ENCODE assay signal across 9 cellular contexts in the genomic region with DNA sequence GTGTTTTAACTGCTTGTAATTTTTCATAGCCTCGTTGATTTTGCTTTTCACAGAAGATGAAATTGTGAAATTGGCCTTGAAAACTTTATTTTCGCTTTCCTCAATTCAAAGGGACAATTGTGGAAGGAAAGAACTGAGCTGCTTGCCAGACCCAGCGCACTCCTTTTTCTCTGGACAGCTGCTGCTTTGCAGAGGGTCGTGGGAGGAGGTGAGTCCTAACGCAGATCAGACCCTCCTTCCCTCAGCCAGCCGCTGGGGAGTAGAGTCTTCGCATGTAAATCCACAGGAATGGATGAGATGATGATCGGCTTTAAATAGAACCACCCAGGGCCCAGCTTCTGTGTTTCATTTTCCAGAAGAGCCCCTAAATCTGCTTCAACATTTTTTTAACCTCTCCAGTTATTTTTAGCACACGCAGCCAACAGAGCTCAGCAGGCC. TPM values are rescaled to one million over a fixed set of nuclear protein-coding genes. Genes with fewer than 3 reads are reported as not detected.
A peak's percentile ranks its signal among the peaks of the same experiment; 100 is the strongest.
DNase-seq lines count a peak whose midpoint lies in the region; ATAC-seq and TF ChIP-seq lines count a peak whose summit lies in the region.
"Had no signal": no experiment of that assay in that cellular context is flagged by ENCODE, and none has a peak within 500 bp of the region (broad histone marks: within the 10 kb centered on the region; RNA-seq: fewer than 3 reads in every experiment).

No MANE protein-coding gene starts in this region.

- H3F3A ChIP-seq in PC-9 (ENCODE audit: insufficient read depth, low read depth) = no peaks in the 10 kb centered on the region

- peak overlapping the region; percentile 77 to 78 for H3K4me3 Mint-ChIP-seq in CD14-positive monocyte

- CTCF ChIA-PET in PC-9 (lab: Charles Lee) = interaction anchor here (0.7 kb wide), 1 partner anchor 112 kb away, joined by 3 read pairs; no protein-coding TSS in a partner anchor

- H3K36me3 Mint-ChIP-seq in CD14-positive monocyte = no peaks in the 10 kb centered on the region

- no peaks in the 10 kb centered on the region for H3K36me3 ChIP-seq in SK-N-MC (ENCODE audit: insufficient read depth, low read length)
- H3K36me3 ChIP-seq in PC-9 (ENCODE audit: low read depth) = no peaks in the 10 kb centered on the region

- H2AFZ ChIP-seq in PC-9 = no peak overlapping the region

- no peaks in the 10 kb centered on the region for H3K27me3 ChIP-seq in PC-9 (ENCODE audit: insufficient read depth, low read depth)

- intact Hi-C loops in CD14-positive monocyte (cut with micrococcal nuclease) (no loop called here), PC-9 (cut with micrococcal nuclease; ENCODE audit: unreplicated experiment) (loop anchor here (5.0 kb wide), 1 partner anchor 51 kb away; no protein-coding TSS in a partner anchor)

- H3K27ac Mint-ChIP-seq in CD14-positive monocyte = peak overlapping the region in 3 of 7 donors; percentile 51 to 84 (median 81)

- no peaks in the 10 kb centered on the region for H4K20me1 ChIP-seq in PC-9 (ENCODE audit: insufficient read depth)

- TF ChIP-seq CTCF in CD14-positive monocyte (IDR thresholded peaks at IDR 0.05) = no peak
- no peak for TF ChIP-seq CTCF in fibroblast of villous mesenchyme (IDR thresholded peaks at IDR 0.05; ENCODE audit: insufficient read depth, low read depth, low read length)
- TF ChIP-seq CTCF in PC-9 (conservative IDR thresholded peaks at IDR 0.05) = no peak

- no peaks in the 10 kb centered on the region for H3K79me2 ChIP-seq in PC-9 (ENCODE audit: low read depth)

- H3K9ac ChIP-seq in SK-N-MC (ENCODE audit: insufficient read length) = no peak overlapping the region

- H3K9me3 ChIP-seq in SK-N-MC (ENCODE audit: low read depth, low read length) (no peaks in the 10 kb centered on the region), PC-9 (ENCODE audit: insufficient read depth, low read depth) (no peaks in the 10 kb centered on the region)

- no peak for ATAC-seq in GM19351 (IDR thresholded peaks at IDR 0.05; ENCODE audit: unreplicated experiment)

- no peak overlapping the region for H3K4me2 ChIP-seq in PC-9

- H3K4me1 ChIP-seq in PC-9 (replicated peaks; ENCODE audit: insufficient read depth) = no peaks in the 10 kb centered on the region

- peaks cover 0 to 5% (median 0%) of the 10 kb centered on the region in 3 donors for H3K27me3 Mint-ChIP-seq in CD14-positive monocyte (ENCODE audit: low read depth in 3 of 3)

- H3K9me2 ChIP-seq in PC-9 (ENCODE audit: insufficient read depth) = no peaks in the 10 kb centered on the region

- POLR2A ChIA-PET in PC-9 (lab: Charles Lee; ENCODE audit: unreplicated experiment) = no interaction called here

- no TSS peak for BruUV-seq in PC-9 (replicated peaks; lab: Mats Ljungman, UMichigan)

- H3K9me3 Mint-ChIP-seq in CD14-positive monocyte = peaks cover 4 to 10% (median 6%) of the 10 kb centered on the region in 7 donors

- peaks cover 23% of the 10 kb centered on the region for H3K4me1 Mint-ChIP-seq in CD14-positive monocyte

- 0 out of 2 replicates have a peak overlapping the region, but pooled peaks have one; percentile 25 for H3K27ac ChIP-seq in SK-N-MC
- H3K27ac ChIP-seq in PC-9 = no peak overlapping the region

- H3K4me3 ChIP-seq in SK-N-MC = no peak overlapping the region
- H3K4me3 ChIP-seq in fibroblast of villous mesenchyme (ENCODE audit: low read depth, low read length) = peak overlapping the region; percentile 34
- no peak overlapping the region for H3K4me3 ChIP-seq in PC-9

- DNase-seq in CD14-positive monocyte (ENCODE audit: low spot score) (no peak), SK-N-MC (ENCODE audit: low read depth, low spot score) (no peak), fibroblast of villous mesenchyme (ENCODE audit: low read depth) (peak; percentile 35), retina (peak; percentile 66), PC-9 (no peak), hepatic stellate cell (ENCODE audit: low spot score) (no peak), HUDEP-2 (lab: John Stamatoyannopoulos, UW; ENCODE audit: unreplicated experiment in 76 of 76) (no peak)
- DNase-seq: activated T-cell treated with anti-CD3 and anti-CD28 coated beads, Interleukin-2, amount 50 U/mL, for 1 hour had no signal

RNA-seq across cellular contexts. Expression of gene UBE2E1, which starts 42.7 kb away (rescaled TPM):
- 10 to 100 TPM; 31.3 to 34.6 TPM for polyA plus RNA-seq in CD14-positive monocyte
- 62.2 and 69.5 TPM in 2 replicates for total RNA-seq in fibroblast of villous mesenchyme
- total RNA-seq in PC-9 (2021) = 65.6 and 102 TPM in 2 replicates

Comparison
In these comparisons a context has a peak if more than half of its experiments do, and no peak if none do; other contexts are left out.
1. DNase-seq: peak in fibroblast of villous mesenchyme (single experiment) and retina (single experiment); none in CD14-positive monocyte (single experiment), SK-N-MC (single experiment), PC-9 (0 of 2), hepatic stellate cell (single experiment) and HUDEP-2 (0 of 76).